In genomic region chr5:53580547-53580946, GRCh38 we compare ENCODE assay signal across 38 cellular contexts.
"Had no signal": no experiment of that assay in that cellular context is flagged by ENCODE, and none has a peak within 500 bp of the region (broad histone marks: within the 10 kb centered on the region; RNA-seq: fewer than 3 reads in every experiment).

No MANE protein-coding gene starts in this region.

- H3K27me3 ChIP-seq: adrenal gland, body of pancreas, brain microvascular endothelial cell, breast epithelium had no signal

- H3K36me3 ChIP-seq: adrenal gland, brain microvascular endothelial cell, breast epithelium had no signal

- H3K4me3 ChIP-seq: adrenal gland, body of pancreas, breast epithelium had no signal

- H3K27me3 Mint-ChIP-seq: activated B cell treated with CpG ODN at 0.5 μM for 24 hours; activated CD4-positive, alpha-beta memory T cell treated with anti-CD3 and anti-CD28 coated beads for 36 hours; activated CD4-positive, alpha-beta T cell treated with anti-CD3 and anti-CD28 coated beads, Interleukin-2, amount 10 ng/mL, durations not matched to agents 24 days and 14 days; activated CD8-positive, alpha-beta T cell treated with anti-CD3 and anti-CD28 coated beads for 36 hours; activated naive CD8-positive, alpha-beta T cell treated with anti-CD3 and anti-CD28 coated beads for 36 hours; activated T-helper 17 cell treated with anti-CD3 and anti-CD28 coated beads, Interleukin-2, amount 50 U/mL, for 72 hours had no signal

- H3K4me3 Mint-ChIP-seq: activated B cell treated with CpG ODN at 0.5 μM for 24 hours; activated CD4-positive, alpha-beta memory T cell treated with anti-CD3 and anti-CD28 coated beads for 36 hours; activated CD4-positive, alpha-beta T cell treated with anti-CD3 and anti-CD28 coated beads, Interleukin-2, amount 10 ng/mL, durations not matched to agents 24 days and 14 days; activated CD8-positive, alpha-beta T cell treated with anti-CD3 and anti-CD28 coated beads for 36 hours; activated naive CD4-positive, alpha-beta T cell treated with anti-CD3 and anti-CD28 coated beads for 36 hours; activated naive CD8-positive, alpha-beta T cell treated with anti-CD3 and anti-CD28 coated beads for 36 hours; activated T-cell treated with anti-CD3 and anti-CD28 coated beads, Interleukin-2, amount 50 U/mL, for 4 hours; activated T-cell treated with anti-CD3 and anti-CD28 coated beads, Interleukin-2, amount 50 U/mL, for 72 hours; activated T-helper 1 cell treated with anti-CD3 and anti-CD28 coated beads, Interleukin-12 subunit alpha, Interleukin-12 subunit beta, Interleukin-2, Interleukin-4 antibody, amounts not matched to agents 30 ng/mL and 10 ng/mL and 1 ng/mL, durations not matched to agents 14 hours and 24 hours and 36 hours; activated T-helper 17 cell treated with anti-CD3 and anti-CD28 coated beads, Interleukin-2, amount 50 U/mL, for 72 hours; T-helper 1 cell treated with Interleukin-12 subunit alpha and Interleukin-12 subunit beta and Interleukin-4 antibody, amounts not matched to agents 30 μg/mL and 1 μg/mL, for 36 hours; T-helper 2 cell treated with Interferon-gamma antibody and Interleukin-4, amounts not matched to agents 5 μg/mL and 100 μg/mL, for 36 hours had no signal

- H3K27ac ChIP-seq: adrenal gland, body of pancreas, brain microvascular endothelial cell, breast epithelium, VCaP had no signal

- DNase-seq: activated B cell treated with CpG ODN at 0.5 μM for 24 hours; activated CD4-positive, alpha-beta memory T cell treated with anti-CD3 and anti-CD28 coated beads for 36 hours; activated CD4-positive, alpha-beta T cell treated with anti-CD3 and anti-CD28 coated beads for 4 hours; activated CD4-positive, alpha-beta T cell treated with anti-CD3 and anti-CD28 coated beads, Interleukin-2, amount 10 ng/mL, durations not matched to agents 24 days and 14 days; activated CD4-positive, alpha-beta T cell treated with anti-CD3 and anti-CD28 coated beads, Interleukin-2, amount 50 U/mL, for 1 hour; activated CD4-positive, alpha-beta T cell treated with anti-CD3 and anti-CD28 coated beads, Interleukin-2, amount 50 U/mL, for 4 hours; activated CD4-positive, CD25-positive, alpha-beta regulatory T cell treated with anti-CD3 and anti-CD28 coated beads, Interleukin-2, amount 50 U/mL, for 72 hours; activated CD8-positive, alpha-beta memory T cell treated with anti-CD3 and anti-CD28 coated beads, Interleukin-2, amount 50 U/mL, for 4 hours; activated CD8-positive, alpha-beta T cell treated with anti-CD3 and anti-CD28 coated beads for 36 hours; activated effector memory CD4-positive, alpha-beta T cell treated with anti-CD3 and anti-CD28 coated beads, Interleukin-2, amount 50 U/mL, for 16 hours; activated gamma-delta T cell treated with Interleukin-2 at 50 U/mL for 16 hours; activated naive CD4-positive, alpha-beta T cell; activated naive CD4-positive, alpha-beta T cell treated with anti-CD3 and anti-CD28 coated beads for 36 hours; activated naive CD4-positive, alpha-beta T cell treated with anti-CD3 and anti-CD28 coated beads, Interleukin-2, amount 50 U/mL, for 16 hours; activated naive CD8-positive, alpha-beta T cell treated with anti-CD3 and anti-CD28 coated beads for 36 hours; activated T-cell treated with anti-CD3 and anti-CD28 coated beads for 4 hours; activated T-cell treated with anti-CD3 and anti-CD28 coated beads, Interleukin-2, amount 50 U/mL, for 1 hour; activated T-cell treated with anti-CD3 and anti-CD28 coated beads, Interleukin-2, amount 50 U/mL, for 4 hours; activated T-cell treated with anti-CD3 and anti-CD28 coated beads, Interleukin-2, amount 50 U/mL, for 72 hours; adrenal gland; amniotic stem cell; aorta; body of pancreas; brain microvascular endothelial cell; central memory CD4-positive, alpha-beta T cell; cerebellar nuclear complex; T-helper 1 cell; T-helper 2 cell; T-helper 9 cell had no signal

- H3K9me3 Mint-ChIP-seq: activated B cell treated with CpG ODN at 0.5 μM for 24 hours; activated CD4-positive, alpha-beta memory T cell treated with anti-CD3 and anti-CD28 coated beads for 36 hours; activated CD4-positive, alpha-beta T cell treated with anti-CD3 and anti-CD28 coated beads, Interleukin-2, amount 10 ng/mL, durations not matched to agents 24 days and 14 days; activated CD8-positive, alpha-beta T cell treated with anti-CD3 and anti-CD28 coated beads for 36 hours; activated naive CD4-positive, alpha-beta T cell treated with anti-CD3 and anti-CD28 coated beads for 36 hours; activated naive CD4-positive, alpha-beta T cell treated with anti-CD3 and anti-CD28 coated beads, Interleukin-2, amount 50 U/mL, for 72 hours; activated naive CD8-positive, alpha-beta T cell treated with anti-CD3 and anti-CD28 coated beads for 36 hours; activated T-cell treated with anti-CD3 and anti-CD28 coated beads, Interleukin-2, amount 50 U/mL, for 4 hours; activated T-cell treated with anti-CD3 and anti-CD28 coated beads, Interleukin-2, amount 50 U/mL, for 72 hours; activated T-helper 1 cell treated with anti-CD3 and anti-CD28 coated beads, Interleukin-12 subunit alpha, Interleukin-12 subunit beta, Interleukin-2, Interleukin-4 antibody, amounts not matched to agents 30 ng/mL and 10 ng/mL and 1 ng/mL, durations not matched to agents 14 hours and 24 hours and 36 hours; activated T-helper 17 cell treated with anti-CD3 and anti-CD28 coated beads, Interleukin-2, amount 50 U/mL, for 72 hours; T-helper 1 cell treated with Interleukin-12 subunit alpha and Interleukin-12 subunit beta and Interleukin-4 antibody, amounts not matched to agents 30 μg/mL and 1 μg/mL, for 36 hours; T-helper 2 cell treated with Interferon-gamma antibody and Interleukin-4, amounts not matched to agents 5 μg/mL and 100 μg/mL, for 36 hours had no signal

- FAIRE-seq: astrocyte, TTC549 had no signal

- H3K27ac Mint-ChIP-seq: activated B cell treated with CpG ODN at 0.5 μM for 24 hours; activated CD4-positive, alpha-beta memory T cell treated with anti-CD3 and anti-CD28 coated beads for 36 hours; activated CD4-positive, alpha-beta T cell treated with anti-CD3 and anti-CD28 coated beads, Interleukin-2, amount 10 ng/mL, durations not matched to agents 24 days and 14 days; activated CD8-positive, alpha-beta T cell treated with anti-CD3 and anti-CD28 coated beads for 36 hours; activated naive CD4-positive, alpha-beta T cell treated with anti-CD3 and anti-CD28 coated beads for 36 hours; activated naive CD8-positive, alpha-beta T cell treated with anti-CD3 and anti-CD28 coated beads for 36 hours; activated T-helper 1 cell treated with anti-CD3 and anti-CD28 coated beads, Interleukin-12 subunit alpha, Interleukin-12 subunit beta, Interleukin-2, Interleukin-4 antibody, amounts not matched to agents 30 ng/mL and 10 ng/mL and 1 ng/mL, durations not matched to agents 14 hours and 24 hours and 36 hours; T-helper 1 cell treated with Interleukin-12 subunit alpha and Interleukin-12 subunit beta and Interleukin-4 antibody, amounts not matched to agents 30 μg/mL and 1 μg/mL, for 36 hours; T-helper 2 cell treated with Interferon-gamma antibody and Interleukin-4, amounts not matched to agents 5 μg/mL and 100 μg/mL, for 36 hours had no signal

- H3K4me1 ChIP-seq: breast epithelium had no signal

- H3K36me3 Mint-ChIP-seq: activated naive CD4-positive, alpha-beta T cell treated with anti-CD3 and anti-CD28 coated beads, Interleukin-2, amount 50 U/mL, for 72 hours had no signal

- H3K9me3 ChIP-seq: adrenal gland, body of pancreas, breast epithelium had no signal

- ATAC-seq: activated CD8-positive, alpha-beta T cell treated with anti-CD3 and anti-CD28 coated beads for 36 hours; activated naive CD4-positive, alpha-beta T cell treated with anti-CD3 and anti-CD28 coated beads, Interleukin-2, amount 50 U/mL, for 72 hours; activated T-cell treated with anti-CD3 and anti-CD28 coated beads, Interleukin-2, amount 50 U/mL, for 4 hours; activated T-cell treated with anti-CD3 and anti-CD28 coated beads, Interleukin-2, amount 50 U/mL, for 72 hours; activated T-helper 17 cell treated with anti-CD3 and anti-CD28 coated beads, Interleukin-2, amount 50 U/mL, for 72 hours; body of pancreas had no signal
